ENCODE assay signal across 8 cellular contexts in the genomic region with DNA sequence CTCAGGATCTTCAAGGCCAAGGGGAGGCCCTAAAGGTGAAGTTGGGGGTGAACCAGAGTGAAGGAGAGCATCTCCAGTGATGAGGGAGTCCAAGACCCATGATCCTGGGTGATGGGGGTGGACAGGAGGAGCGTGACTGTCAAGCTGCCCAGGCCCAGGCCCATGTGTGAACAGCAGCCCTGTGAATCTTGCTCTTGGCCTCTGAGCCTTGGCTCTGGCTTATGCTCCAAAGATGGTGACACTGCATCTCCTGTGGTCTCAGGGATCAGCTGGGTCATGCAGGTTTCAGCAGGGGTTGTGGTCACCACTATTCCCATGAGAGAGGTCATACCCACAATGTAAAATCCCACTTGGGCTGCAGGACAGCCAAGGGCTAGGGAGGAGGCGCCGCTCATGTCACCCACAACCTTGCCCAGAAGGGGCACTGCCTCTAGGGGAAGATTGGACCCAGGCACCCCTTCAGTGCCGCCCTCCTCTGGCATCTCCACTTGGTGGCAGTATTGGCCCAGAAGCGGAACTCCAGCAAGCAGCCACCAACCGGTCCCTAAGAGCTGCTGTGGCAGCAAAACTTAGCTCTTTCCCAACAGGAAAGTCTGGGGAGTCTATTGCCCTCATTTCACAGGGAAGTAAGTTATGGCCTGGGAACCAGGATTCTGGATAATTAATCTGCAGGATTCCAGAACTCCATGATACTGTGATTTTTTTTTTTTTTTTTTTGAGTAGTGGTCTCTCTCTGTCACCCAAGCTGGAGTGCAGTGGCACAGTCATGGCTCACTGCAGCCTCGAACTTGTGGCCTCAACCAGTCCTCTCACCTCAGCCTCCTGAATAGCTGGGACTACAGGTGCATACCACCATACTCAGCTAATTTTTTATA. TPM values are rescaled to one million over a fixed set of nuclear protein-coding genes. Genes with fewer than 3 reads are reported as not detected.
DNase-seq lines count a peak whose midpoint lies in the region; ATAC-seq, FAIRE-seq and TF ChIP-seq lines count a peak whose summit lies in the region.

No MANE protein-coding gene starts in this region.

- no peak overlapping the region for H3K27ac Mint-ChIP-seq in type B pancreatic cell

- no peak overlapping the region for H3K27ac ChIP-seq in pancreas

- peak; percentile 67 for DNase-seq in DMS 273 treated with DMSO at 0.1 percent for 48 hours (lab: John Stamatoyannopoulos, UW)
- peak; percentile 91 for DNase-seq in HuH-7 (ENCODE audit: low spot score)
- peak; percentile 54 for DNase-seq in RCC 7860 (ENCODE audit: low spot score)
- peak; percentile 77 to 83 for DNase-seq in activated T-cell treated with anti-CD3 and anti-CD28 coated beads, Interleukin-2, amount 50 U/mL, for 48 hours
- peak; percentile 47 to 73 for DNase-seq in foreskin fibroblast
- DNase-seq in pancreas = peak in 5 of 6 donors; percentile 53 to 81 (median 73)
- DNase-seq in type B pancreatic cell (ENCODE audit: extremely low spot score, unreplicated experiment) = peak; percentile 70

- intact Hi-C loops in pancreas (cut with DNase I) = no loop called here

- no peak for FAIRE-seq in RCC 7860 (lab: Jason Lieb, UNC)
- no peak for FAIRE-seq in pancreas (lab: Jason Lieb, UNC)

- no peaks in the 10 kb centered on the region for H3K36me3 Mint-ChIP-seq in type B pancreatic cell

- no peaks in the 10 kb centered on the region for H3K9me3 ChIP-seq in pancreas

- no peaks in the 10 kb centered on the region for H3K4me1 Mint-ChIP-seq in type B pancreatic cell (ENCODE audit: unreplicated experiment)

- no peaks in the 10 kb centered on the region for H3K4me1 ChIP-seq in pancreas

- no peak overlapping the region for H3K4me3 Mint-ChIP-seq in type B pancreatic cell

- peaks cover 0 to 7% (median 0%) of the 10 kb centered on the region in 4 donors for H3K27me3 ChIP-seq in pancreas

- no peaks in the 10 kb centered on the region for H3K9me3 Mint-ChIP-seq in type B pancreatic cell

- ATAC-seq in GM21447 (IDR thresholded peaks at IDR 0.05; ENCODE audit: unreplicated experiment) (peak; percentile 96), pancreas (peak; percentile 89 to 99 (median 97))

- WGBS in pancreas, 2 donors = 16 to 19% methylated on average over 7 of the region's 7 CpGs

- H3K4me3 ChIP-seq in foreskin fibroblast (ENCODE audit: low read depth in 1 of 2, low read length in 2 of 2) (no peak overlapping the region), pancreas (no peak overlapping the region)

- no peaks in the 10 kb centered on the region for H3K36me3 ChIP-seq in pancreas

- H3K27me3 Mint-ChIP-seq in type B pancreatic cell = peaks cover 71% of the 10 kb centered on the region

- peak; percentile 81 for TF ChIP-seq CTCF in foreskin fibroblast (IDR thresholded peaks at IDR 0.05; ENCODE audit: low read depth, low read length)
- peak; percentile 45 to 75 (median 60) for TF ChIP-seq CTCF in pancreas (IDR thresholded peaks at IDR 0.05)
- peak; percentile 83 for TF ChIP-seq CTCF in type B pancreatic cell (conservative IDR thresholded peaks at IDR 0.05)

RNA-seq across cellular contexts. Expression of a gene that starts 7.5 kb away (rescaled TPM):
- not detected for total RNA-seq in pancreas
- polyA plus RNA-seq in pancreas = under 1 TPM in 1 of 2 donors, not detected in 1; 0.08 TPM
- total RNA-seq in type B pancreatic cell (ENCODE audit: low replicate concordance) = 0.21 and 6.4 TPM in 2 replicates

RNA-seq across cellular contexts. Expression of a gene that starts 51.6 kb away (rescaled TPM):
- 1 to 10 TPM in 5 of 6 donors, under 1 TPM in 1; 0.72 to 2.9 (median 2.1) TPM for total RNA-seq in pancreas
- 1 to 10 TPM in 1 of 2 donors, under 1 TPM in 1; 0.80 to 1.4 TPM for polyA plus RNA-seq in pancreas
- total RNA-seq in type B pancreatic cell (ENCODE audit: low replicate concordance) = 3.0 and 4.3 TPM in 2 replicates
